Comparison of ENCODE assay signal across 9 cellular contexts in the genomic region with DNA sequence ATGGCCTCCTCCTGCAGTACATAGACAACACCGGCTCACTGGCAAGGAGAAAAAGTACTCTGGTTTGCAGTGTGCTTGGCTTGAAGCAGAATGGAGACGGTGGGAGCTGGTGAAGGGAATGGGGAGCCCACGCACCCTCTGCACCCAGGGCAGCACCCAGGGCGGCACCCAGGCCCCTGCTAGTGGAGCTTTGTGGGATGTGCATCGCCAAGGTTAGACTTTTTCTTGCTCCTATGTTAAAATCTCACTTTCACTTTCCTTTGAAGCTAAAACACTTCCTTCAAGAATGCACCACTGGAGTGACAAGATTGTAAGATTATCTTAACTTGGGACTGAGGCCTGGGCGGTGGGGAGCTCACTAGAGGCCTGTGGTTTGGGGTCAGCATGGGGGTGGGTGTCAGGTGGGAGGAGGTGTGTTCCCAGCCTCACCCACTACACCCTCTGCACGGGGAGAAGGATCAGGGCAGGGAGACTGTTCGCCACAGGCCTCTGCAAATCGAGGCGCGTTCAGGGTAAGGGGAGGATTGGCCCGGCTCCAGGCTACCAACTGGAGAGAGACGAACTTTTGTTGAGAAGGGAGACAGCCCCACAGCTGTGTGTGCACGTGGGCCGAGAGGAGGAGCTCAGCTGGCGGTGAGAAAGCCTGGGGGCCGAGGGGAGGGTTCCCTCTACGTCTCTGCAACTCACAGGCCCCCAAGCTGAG.
DNase-seq lines count a peak whose midpoint lies in the region; ATAC-seq and TF ChIP-seq lines count a peak whose summit lies in the region.
"Had no signal": no experiment of that assay in that cellular context is flagged by ENCODE, and none has a peak within 500 bp of the region (broad histone marks: within the 10 kb centered on the region; RNA-seq: fewer than 3 reads in every experiment).

No MANE protein-coding gene starts in this region.

- in situ Hi-C loops in brain microvascular endothelial cell (cut with HindIII; ENCODE audit: low pct_ligation_motif_present, low sequenced_read_pairs), result no loop called here

- intact Hi-C loops in posterior vena cava (cut with DNase I), result no loop called here

- H3K4me1 Mint-ChIP-seq in memory B cell, result peaks cover 4% of the 10 kb centered on the region

- H3K27ac ChIP-seq in brain microvascular endothelial cell, result no peak overlapping the region

- no peak for TF ChIP-seq CTCF in brain microvascular endothelial cell (IDR thresholded peaks at IDR 0.05; ENCODE audit: low read depth, low read length, missing control alignments)

- H3K27me3 Mint-ChIP-seq in memory B cell, result peaks cover 2% of the 10 kb centered on the region

- H3K9me3 Mint-ChIP-seq in memory B cell, result no peaks in the 10 kb centered on the region

- peak; percentile 82 for ATAC-seq in GM19395 (IDR thresholded peaks at IDR 0.05; ENCODE audit: unreplicated experiment)
- peak; percentile 65 for ATAC-seq in HG03460 (IDR thresholded peaks at IDR 0.05; ENCODE audit: unreplicated experiment)
- peak; percentile 37 for ATAC-seq in memory B cell (ENCODE audit: low read depth)

- no peaks in the 10 kb centered on the region for H3K27me3 ChIP-seq in brain microvascular endothelial cell (replicated peaks)
- H3K27me3 ChIP-seq: heart left ventricle had no signal

- peak overlapping the region; percentile 28 for H3K27ac Mint-ChIP-seq in memory B cell

- H3K4me3 Mint-ChIP-seq in memory B cell, result peak overlapping the region; percentile 70

- peak in 2 of 3 experiments; percentile 4 to 12 for DNase-seq in activated CD8-positive, alpha-beta memory T cell treated with anti-CD3 and anti-CD28 coated beads for 48 hours (ENCODE audit: low read depth in 2 of 3, low spot score in 2 of 3)
- DNase-seq in memory B cell (ENCODE audit: low spot score in 2 of 2) (no peak), iPS-NIHi7 (ENCODE audit: extremely low spot score) (no peak), brain microvascular endothelial cell (no peak), posterior vena cava (ENCODE audit: low spot score) (no peak), islet precursor cell (no peak)

- no peak overlapping the region for H3K4me3 ChIP-seq in brain microvascular endothelial cell (ENCODE audit: low read depth, low read length)

- no peaks in the 10 kb centered on the region for H3K36me3 ChIP-seq in brain microvascular endothelial cell (replicated peaks)
- H3K36me3 ChIP-seq: heart left ventricle had no signal

- H3K36me3 Mint-ChIP-seq in memory B cell, result no peaks in the 10 kb centered on the region

Comparison
In these comparisons a context has a peak if more than half of its experiments do, and no peak if none do; other contexts are left out.
1. DNase-seq: peak in activated CD8-positive, alpha-beta memory T cell treated with anti-CD3 and anti-CD28 coated beads for 48 hours (2 of 3); none in memory B cell (0 of 2), iPS-NIHi7 (single experiment), brain microvascular endothelial cell (single experiment), posterior vena cava (single experiment) and islet precursor cell (single experiment).
2. Peak in every context shown above with its lines, with median percentiles within 50 percentile points of each other: ATAC-seq.